Comparison of ENCODE assay signal across 10 cellular contexts in genomic region chr2:160371251-160372009, GRCh38.
DNase-seq lines count a peak whose midpoint lies in the region; ATAC-seq and TF ChIP-seq lines count a peak whose summit lies in the region.
"Had no signal": no experiment of that assay in that cellular context is flagged by ENCODE, and none has a peak within 500 bp of the region (broad histone marks: within the 10 kb centered on the region; RNA-seq: fewer than 3 reads in every experiment).

No MANE protein-coding gene starts in this region.

- 58 to 64% methylated on average over 8 of the region's 8 CpGs for WGBS in sigmoid colon, 2 donors

- H3K4me1 ChIP-seq in HEK293 (ENCODE audit: control insufficient read depth, insufficient read depth, low read length) (peaks cover 34% of the 10 kb centered on the region), sigmoid colon (peaks cover 0 to 100% (median 98%) of the 10 kb centered on the region in 4 donors)

- H3K27ac ChIP-seq in HEK293 (ENCODE audit: extremely low read depth, low read depth, low read length) (no peak overlapping the region), sigmoid colon (peak overlapping the region; percentile 5 to 68 (median 37))

- H3K9me3 ChIP-seq in HEK293 (ENCODE audit: control insufficient read depth, insufficient read depth, low read depth, low read length) (no peaks in the 10 kb centered on the region), sigmoid colon (no peaks in the 10 kb centered on the region)

- TF ChIP-seq CTCF in HEK293 (tag by site-specific recombination; IDR thresholded peaks at IDR 0.05) (no peak), sigmoid colon (IDR thresholded peaks at IDR 0.05) (no peak)

- no peaks in the 10 kb centered on the region for H3K27me3 ChIP-seq in sigmoid colon

- POLR2A ChIA-PET in HEK293 (lab: Yijun Ruan, JAX) = no interaction called here

- intact Hi-C loops in Right ventricle myocardium superior (cut with DNase I) = no loop called here
- intact Hi-C loops in sigmoid colon (cut with DNase I) = no loop called here

- H3K36me3 ChIP-seq in HEK293 (ENCODE audit: control insufficient read depth in 2 of 2, insufficient read depth in 1 of 2, low read length in 2 of 2) (no peaks in the 10 kb centered on the region), sigmoid colon (peaks cover 0 to 6% (median 0%) of the 10 kb centered on the region in 4 donors)

- CTCF ChIA-PET in HEK293 (lab: Yijun Ruan, JAX) = interaction anchor here (0.6 kb wide), 3 partner anchors 15 to 638 kb away, joined by 3 read pairs; no protein-coding TSS in a partner anchor

- ATAC-seq in Right ventricle myocardium superior (ENCODE audit: poor library complexity) (peak; percentile 16), GM18520 (IDR thresholded peaks at IDR 0.05; ENCODE audit: unreplicated experiment) (no peak)

- peak; percentile 28 for DNase-seq in SK-N-DZ (ENCODE audit: low spot score)
- no peak for DNase-seq in Right ventricle myocardium superior
- no peak for DNase-seq in sigmoid colon
- no peak for DNase-seq in H4 (ENCODE audit: low spot score)
- no peak for DNase-seq in germinal center (ENCODE audit: low spot score)
- DNase-seq in GM19240 (ENCODE audit: insufficient read length, low spot score) = no peak
- DNase-seq: activated T-cell treated with anti-CD3 and anti-CD28 coated beads for 4 hours, EL had no signal

- no peak overlapping the region for H3K4me3 ChIP-seq in HEK293 (ENCODE audit: low read depth, low read length)
- no peak overlapping the region for H3K4me3 ChIP-seq in sigmoid colon

- TF ChIP-seq POLR2A in sigmoid colon (IDR thresholded peaks at IDR 0.05) = no peak

- no peak for TF ChIP-seq EP300 in sigmoid colon (IDR thresholded peaks at IDR 0.05)

TF ChIP-seq in HEK293, 187 proteins besides CTCF, POLR2A, EP300 and RAD21 (continues in another document):
- TF ChIP-seq SP2 (tag by site-specific recombination; IDR thresholded peaks at IDR 0.05) (no peak), ZBTB21 (tag by site-specific recombination; IDR thresholded peaks at IDR 0.05) (no peak), ZSCAN30 (tag by site-specific recombination; IDR thresholded peaks at IDR 0.05) (peak; percentile 81), REPIN1 (tag by site-specific recombination; IDR thresholded peaks at IDR 0.05; ENCODE audit: low read depth) (no peak), TRIM28 (IDR thresholded peaks at IDR 0.05; ENCODE audit: borderline replicate concordance, low read length) (no peak), ZNF701 (tag by site-specific recombination; IDR thresholded peaks at IDR 0.05) (no peak), ZNF146 (tag by site-specific recombination; IDR thresholded peaks at IDR 0.05) (no peak), TCF7L2 (IDR thresholded peaks at IDR 0.05; ENCODE audit: borderline replicate concordance, low read depth, low read length) (no peak), ZNF274 (IDR thresholded peaks at IDR 0.05; ENCODE audit: low read length) (no peak), ZNF274 (tag by site-specific recombination; IDR thresholded peaks at IDR 0.05; ENCODE audit: borderline replicate concordance) (no peak), HIC1 (tag by site-specific recombination; IDR thresholded peaks at IDR 0.05) (no peak), ZNF292 (tag by site-specific recombination; IDR thresholded peaks at IDR 0.05; ENCODE audit: borderline replicate concordance, low read depth) (no peak), GLIS2 (tag by site-specific recombination; IDR thresholded peaks at IDR 0.05) (no peak), ZFP3 (tag by site-specific recombination; IDR thresholded peaks at IDR 0.05; ENCODE audit: low read depth) (no peak), ZNF311 (tag by site-specific recombination; IDR thresholded peaks at IDR 0.05; ENCODE audit: borderline replicate concordance) (no peak), ZNF324 (tag by site-specific recombination; IDR thresholded peaks at IDR 0.05) (no peak), ZNF658 (tag by site-specific recombination; IDR thresholded peaks at IDR 0.05) (no peak), HOXD13 (CRISPR knock-in tag; IDR thresholded peaks at IDR 0.05; ENCODE audit: borderline replicate concordance) (no peak), OSR2 (tag by site-specific recombination; IDR thresholded peaks at IDR 0.05) (0 out of 2 replicates have a peak, but pooled peaks have one; percentile 6), KLF7 (tag by site-specific recombination; IDR thresholded peaks at IDR 0.05; ENCODE audit: borderline replicate concordance) (no peak), ZNF433 (tag by site-specific recombination; IDR thresholded peaks at IDR 0.05; ENCODE audit: low read depth) (no peak), KLF16 (tag by site-specific recombination; IDR thresholded peaks at IDR 0.05) (no peak), GLIS1 (tag by site-specific recombination; IDR thresholded peaks at IDR 0.05) (peak; percentile 43), ZNF280C (tag by site-specific recombination; IDR thresholded peaks at IDR 0.05) (no peak), ZNF571 (tag by site-specific recombination; IDR thresholded peaks at IDR 0.05) (no peak), ZNF214 (tag by site-specific recombination; IDR thresholded peaks at IDR 0.05; ENCODE audit: borderline replicate concordance) (no peak), GLI2 (tag by site-specific recombination; IDR thresholded peaks at IDR 0.05; ENCODE audit: borderline replicate concordance, low read depth) (no peak), ZFHX2 (tag by site-specific recombination; conservative IDR thresholded peaks at IDR 0.05) (peak; percentile 28; the same call in 1 of the 2 replicates)
- TF ChIP-seq, protein P1, sequence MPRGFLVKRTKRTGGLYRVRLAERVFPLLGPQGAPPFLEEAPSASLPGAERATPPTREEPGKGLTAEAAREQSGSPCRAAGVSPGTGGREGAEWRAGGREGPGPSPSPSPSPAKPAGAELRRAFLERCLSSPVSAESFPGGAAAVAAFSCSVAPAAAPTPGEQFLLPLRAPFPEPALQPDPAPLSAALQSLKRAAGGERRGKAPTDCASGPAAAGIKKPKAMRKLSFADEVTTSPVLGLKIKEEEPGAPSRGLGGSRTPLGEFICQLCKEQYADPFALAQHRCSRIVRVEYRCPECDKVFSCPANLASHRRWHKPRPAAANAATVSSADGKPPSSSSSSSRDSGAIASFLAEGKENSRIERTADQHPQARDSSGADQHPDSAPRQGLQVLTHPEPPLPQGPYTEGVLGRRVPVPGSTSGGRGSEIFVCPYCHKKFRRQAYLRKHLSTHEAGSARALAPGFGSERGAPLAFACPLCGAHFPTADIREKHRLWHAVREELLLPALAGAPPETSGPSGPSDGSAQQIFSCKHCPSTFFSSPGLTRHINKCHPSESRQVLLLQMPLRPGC (tag by site-specific recombination; IDR thresholded peaks at IDR 0.05) = no peak
- TF ChIP-seq, protein P2, sequence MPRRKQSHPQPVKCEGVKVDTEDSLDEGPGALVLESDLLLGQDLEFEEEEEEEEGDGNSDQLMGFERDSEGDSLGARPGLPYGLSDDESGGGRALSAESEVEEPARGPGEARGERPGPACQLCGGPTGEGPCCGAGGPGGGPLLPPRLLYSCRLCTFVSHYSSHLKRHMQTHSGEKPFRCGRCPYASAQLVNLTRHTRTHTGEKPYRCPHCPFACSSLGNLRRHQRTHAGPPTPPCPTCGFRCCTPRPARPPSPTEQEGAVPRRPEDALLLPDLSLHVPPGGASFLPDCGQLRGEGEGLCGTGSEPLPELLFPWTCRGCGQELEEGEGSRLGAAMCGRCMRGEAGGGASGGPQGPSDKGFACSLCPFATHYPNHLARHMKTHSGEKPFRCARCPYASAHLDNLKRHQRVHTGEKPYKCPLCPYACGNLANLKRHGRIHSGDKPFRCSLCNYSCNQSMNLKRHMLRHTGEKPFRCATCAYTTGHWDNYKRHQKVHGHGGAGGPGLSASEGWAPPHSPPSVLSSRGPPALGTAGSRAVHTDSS (tag by site-specific recombination; IDR thresholded peaks at IDR 0.05) = no peak
